ENCODE assay signal across 17 cellular contexts in the genomic region with DNA sequence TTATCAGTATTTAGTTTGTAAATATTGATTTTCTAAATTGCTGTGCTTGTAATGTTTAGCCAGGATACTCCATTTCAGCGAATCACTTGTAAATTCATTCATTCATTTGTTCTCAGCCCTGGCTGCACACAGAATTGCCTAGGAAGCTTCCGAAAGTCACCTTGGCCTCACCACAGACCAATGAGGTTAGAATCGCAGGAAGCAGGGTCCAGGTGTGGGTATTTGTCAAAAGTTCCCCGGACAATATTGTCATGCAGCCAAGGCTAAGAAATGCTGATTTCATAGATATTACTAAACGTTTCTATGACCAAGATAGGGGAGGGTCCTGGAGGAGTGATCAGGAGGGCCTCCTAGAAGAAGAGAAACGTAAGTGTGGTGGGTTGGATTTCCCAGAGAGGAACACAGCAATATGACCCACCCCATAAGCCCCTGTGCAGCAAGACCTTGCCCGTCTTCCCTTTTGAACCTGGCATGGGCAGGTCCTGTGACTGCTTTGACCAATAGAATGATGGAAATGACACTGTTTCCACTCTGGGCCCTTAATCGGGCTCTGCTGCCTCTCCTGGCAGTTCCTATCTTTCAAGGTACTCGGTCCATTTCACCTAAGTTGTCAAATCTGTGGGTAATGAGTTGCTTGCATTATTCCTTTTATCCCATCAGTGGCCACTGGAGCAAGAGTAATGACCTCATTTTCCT.
DNase-seq lines count a peak whose midpoint lies in the region; ATAC-seq and TF ChIP-seq lines count a peak whose summit lies in the region.
"Had no signal": no experiment of that assay in that cellular context is flagged by ENCODE, and none has a peak within 500 bp of the region (broad histone marks: within the 10 kb centered on the region; RNA-seq: fewer than 3 reads in every experiment).

No MANE protein-coding gene starts in this region.

- H3K9me3 Mint-ChIP-seq in CD4-positive, alpha-beta T cell, result no peaks in the 10 kb centered on the region
- H3K9me3 Mint-ChIP-seq: GM23338, H9 had no signal

- no peak for TF ChIP-seq CTCF in KMS-11 (conservative IDR thresholded peaks at IDR 0.05; ENCODE audit: low read depth, low read length)
- TF ChIP-seq CTCF in neural cell (IDR thresholded peaks at IDR 0.05; ENCODE audit: poor library complexity, severe bottlenecking), result peak; percentile 12
- TF ChIP-seq CTCF in CD4-positive, alpha-beta T cell (IDR thresholded peaks at IDR 0.05), result no peak
- TF ChIP-seq CTCF in PC-9 (conservative IDR thresholded peaks at IDR 0.05), result no peak

- no peaks in the 10 kb centered on the region for H3K36me3 Mint-ChIP-seq in CD4-positive, alpha-beta T cell (ENCODE audit: low read depth)
- H3K36me3 Mint-ChIP-seq: CD4-positive, CD25-positive, alpha-beta regulatory T cell had no signal

- no peaks in the 10 kb centered on the region for H3K9me2 ChIP-seq in neural cell (ENCODE audit: insufficient read depth, low read length)
- no peaks in the 10 kb centered on the region for H3K9me2 ChIP-seq in PC-9 (ENCODE audit: insufficient read depth)

- no peak overlapping the region for H3K4me3 ChIP-seq in KMS-11 (IDR thresholded peaks at IDR 0.05; ENCODE audit: insufficient read depth, low read depth, low read length)
- H3K4me3 ChIP-seq in SJCRH30, result no peak overlapping the region
- no peak overlapping the region for H3K4me3 ChIP-seq in neural cell (ENCODE audit: low read length)
- H3K4me3 ChIP-seq in PC-9, result no peak overlapping the region
- H3K4me3 ChIP-seq: BLaER1, GM23338 had no signal

- H3K36me3 ChIP-seq in KMS-11 (ENCODE audit: insufficient read depth) (no peaks in the 10 kb centered on the region), SJCRH30 (no peaks in the 10 kb centered on the region), neural cell (ENCODE audit: insufficient read depth, low read length) (no peaks in the 10 kb centered on the region), PC-9 (ENCODE audit: low read depth) (no peaks in the 10 kb centered on the region)
- H3K36me3 ChIP-seq: BLaER1 had no signal

- no peak overlapping the region for H3K27ac Mint-ChIP-seq in CD4-positive, alpha-beta T cell
- H3K27ac Mint-ChIP-seq: B cell; CD4-positive, CD25-positive, alpha-beta regulatory T cell; GM23338; H9 had no signal

- no peak for TF ChIP-seq RAD21 in neural cell (conservative IDR thresholded peaks at IDR 0.05)

- no peaks in the 10 kb centered on the region for H3F3A ChIP-seq in neural cell (ENCODE audit: insufficient read depth, low read length, poor library complexity, severe bottlenecking)
- H3F3A ChIP-seq in PC-9 (ENCODE audit: insufficient read depth, low read depth), result no peaks in the 10 kb centered on the region

- no peak for TF ChIP-seq EP300 in neural cell (conservative IDR thresholded peaks at IDR 0.05; ENCODE audit: poor library complexity, severe bottlenecking)

- H3K27ac ChIP-seq in KMS-11, result peak overlapping the region; percentile 57
- H3K27ac ChIP-seq in SJCRH30, result peak overlapping the region; percentile 99
- H3K27ac ChIP-seq in neural cell (ENCODE audit: low read length), result no peak overlapping the region
- no peak overlapping the region for H3K27ac ChIP-seq in CD4-positive, alpha-beta T cell (ENCODE audit: low read depth, low read length)
- no peak overlapping the region for H3K27ac ChIP-seq in PC-9
- H3K27ac ChIP-seq: BLaER1, C4-2B had no signal

- H3K4me3 Mint-ChIP-seq in CD4-positive, alpha-beta T cell, result no peak overlapping the region
- H3K4me3 Mint-ChIP-seq: B cell; CD4-positive, CD25-positive, alpha-beta regulatory T cell; GM23338; H9 had no signal

- 0 out of 2 replicates have a peak overlapping the region, but pooled peaks have one; percentile 34 for H3K9ac ChIP-seq in KMS-11
- no peak overlapping the region for H3K9ac ChIP-seq in neural cell (ENCODE audit: low read length)
- H3K9ac ChIP-seq: BLaER1 had no signal

- no peak for DNase-seq in SJCRH30
- no peak for DNase-seq in ACHN
- no peak for DNase-seq in CD4-positive, alpha-beta T cell
- DNase-seq in PC-9, result no peak
- DNase-seq: Calu3; CD4-positive, CD25-positive, alpha-beta regulatory T cell; COR-L47; DMS53; DMS79 treated with DMSO at 0.1 percent for 48 hours; GF-D8; H9 had no signal

- POLR2A ChIA-PET in CD4-positive, alpha-beta T cell (lab: Charles Lee), result interaction anchor here (0.5 kb wide), 1 partner anchor 86 kb away, joined by 3 read pairs; no protein-coding TSS in a partner anchor
- POLR2A ChIA-PET in PC-9 (lab: Charles Lee; ENCODE audit: unreplicated experiment), result no interaction called here

- BruUV-seq in PC-9 (replicated peaks; lab: Mats Ljungman, UMichigan), result no TSS peak

- no peak for ATAC-seq in CD4-positive, alpha-beta T cell (ENCODE audit: poor library complexity)
- ATAC-seq: GM23338 had no signal

- CTCF ChIA-PET in CD4-positive, alpha-beta T cell (lab: Charles Lee), result no interaction called here
- CTCF ChIA-PET in PC-9 (lab: Charles Lee), result no interaction called here

- peaks cover 33% of the 10 kb centered on the region for H3K27me3 Mint-ChIP-seq in CD4-positive, alpha-beta T cell

- no peaks in the 10 kb centered on the region for H3K79me2 ChIP-seq in KMS-11 (ENCODE audit: insufficient read depth, low read depth)
- H3K79me2 ChIP-seq in neural cell (replicated peaks; ENCODE audit: insufficient read depth, low read length), result no peaks in the 10 kb centered on the region
- no peaks in the 10 kb centered on the region for H3K79me2 ChIP-seq in PC-9 (ENCODE audit: low read depth)

- H3K4me2 ChIP-seq in KMS-11 (peak overlapping the region; percentile 66), neural cell (ENCODE audit: low read length) (no peak overlapping the region), PC-9 (no peak overlapping the region)
- H3K4me2 ChIP-seq: BLaER1, GM23338 had no signal

- intact Hi-C loops in CD4-positive, alpha-beta T cell (cut with DNase I, micrococcal nuclease), result no loop called here
- intact Hi-C loops in PC-9 (cut with micrococcal nuclease; ENCODE audit: unreplicated experiment), result no loop called here

- no peaks in the 10 kb centered on the region for H3K9me3 ChIP-seq in SJCRH30 (replicated peaks)
- H3K9me3 ChIP-seq in neural cell (ENCODE audit: low read length), result no peaks in the 10 kb centered on the region
- H3K9me3 ChIP-seq in CD4-positive, alpha-beta T cell (ENCODE audit: control insufficient read depth, low read length), result no peaks in the 10 kb centered on the region
- no peaks in the 10 kb centered on the region for H3K9me3 ChIP-seq in PC-9 (ENCODE audit: insufficient read depth, low read depth)
- H3K9me3 ChIP-seq: BLaER1 had no signal

- no peaks in the 10 kb centered on the region for H3K4me1 Mint-ChIP-seq in CD4-positive, alpha-beta T cell (ENCODE audit: low read depth)
- H3K4me1 Mint-ChIP-seq: B cell; CD4-positive, CD25-positive, alpha-beta regulatory T cell had no signal

- H3K27me3 ChIP-seq in KMS-11 (ENCODE audit: insufficient read depth, low read depth) (peaks cover 4% of the 10 kb centered on the region; the same call in 1 of the 2 replicates), SJCRH30 (no peaks in the 10 kb centered on the region), neural cell (ENCODE audit: insufficient read depth, low read depth, low read length) (no peaks in the 10 kb centered on the region), PC-9 (ENCODE audit: insufficient read depth, low read depth) (peaks cover 72% of the 10 kb centered on the region)
- peaks cover 16% of the 10 kb centered on the region for H3K27me3 ChIP-seq in CD4-positive, alpha-beta T cell (ENCODE audit: control insufficient read depth, insufficient read depth, low read length)
- H3K27me3 ChIP-seq: BLaER1 had no signal

- H4K20me1 ChIP-seq in KMS-11 (ENCODE audit: insufficient read depth) (no peaks in the 10 kb centered on the region), neural cell (ENCODE audit: insufficient read depth) (no peaks in the 10 kb centered on the region), PC-9 (ENCODE audit: insufficient read depth) (no peaks in the 10 kb centered on the region)
- H4K20me1 ChIP-seq: BLaER1 had no signal

- H3K4me1 ChIP-seq in KMS-11 (ENCODE audit: low read depth, poor library complexity, severe bottlenecking), result peaks cover 35% of the 10 kb centered on the region
- H3K4me1 ChIP-seq in SJCRH30, result peaks cover 52% of the 10 kb centered on the region
- no peaks in the 10 kb centered on the region for H3K4me1 ChIP-seq in PC-9 (replicated peaks; ENCODE audit: insufficient read depth)
- H3K4me1 ChIP-seq: BLaER1 had no signal

- H2AFZ ChIP-seq in KMS-11 (ENCODE audit: low read depth) (0 out of 2 replicates have a peak overlapping the region, but pooled peaks have one; percentile 4), neural cell (ENCODE audit: low read depth, low read length) (no peak overlapping the region), PC-9 (no peak overlapping the region)
- H2AFZ ChIP-seq: GM23338 had no signal

- in situ Hi-C loops in ACHN (cut with HindIII; ENCODE audit: low pct_ligation_motif_present, low pct_unique_long_range_greater_than_20kb, low sequenced_read_pairs), result no loop called here

TF ChIP-seq in neural cell, 6 proteins besides CTCF, POLR2A, EP300 and RAD21 (continues in another document):
- TF ChIP-seq POLR2AphosphoS5 (IDR thresholded peaks at IDR 0.05) (no peak), MXI1 (conservative IDR thresholded peaks at IDR 0.05; ENCODE audit: poor library complexity, severe bottlenecking) (no peak), TAF1 (IDR thresholded peaks at IDR 0.05; ENCODE audit: low read depth) (no peak)
- TF ChIP-seq, protein P1, sequence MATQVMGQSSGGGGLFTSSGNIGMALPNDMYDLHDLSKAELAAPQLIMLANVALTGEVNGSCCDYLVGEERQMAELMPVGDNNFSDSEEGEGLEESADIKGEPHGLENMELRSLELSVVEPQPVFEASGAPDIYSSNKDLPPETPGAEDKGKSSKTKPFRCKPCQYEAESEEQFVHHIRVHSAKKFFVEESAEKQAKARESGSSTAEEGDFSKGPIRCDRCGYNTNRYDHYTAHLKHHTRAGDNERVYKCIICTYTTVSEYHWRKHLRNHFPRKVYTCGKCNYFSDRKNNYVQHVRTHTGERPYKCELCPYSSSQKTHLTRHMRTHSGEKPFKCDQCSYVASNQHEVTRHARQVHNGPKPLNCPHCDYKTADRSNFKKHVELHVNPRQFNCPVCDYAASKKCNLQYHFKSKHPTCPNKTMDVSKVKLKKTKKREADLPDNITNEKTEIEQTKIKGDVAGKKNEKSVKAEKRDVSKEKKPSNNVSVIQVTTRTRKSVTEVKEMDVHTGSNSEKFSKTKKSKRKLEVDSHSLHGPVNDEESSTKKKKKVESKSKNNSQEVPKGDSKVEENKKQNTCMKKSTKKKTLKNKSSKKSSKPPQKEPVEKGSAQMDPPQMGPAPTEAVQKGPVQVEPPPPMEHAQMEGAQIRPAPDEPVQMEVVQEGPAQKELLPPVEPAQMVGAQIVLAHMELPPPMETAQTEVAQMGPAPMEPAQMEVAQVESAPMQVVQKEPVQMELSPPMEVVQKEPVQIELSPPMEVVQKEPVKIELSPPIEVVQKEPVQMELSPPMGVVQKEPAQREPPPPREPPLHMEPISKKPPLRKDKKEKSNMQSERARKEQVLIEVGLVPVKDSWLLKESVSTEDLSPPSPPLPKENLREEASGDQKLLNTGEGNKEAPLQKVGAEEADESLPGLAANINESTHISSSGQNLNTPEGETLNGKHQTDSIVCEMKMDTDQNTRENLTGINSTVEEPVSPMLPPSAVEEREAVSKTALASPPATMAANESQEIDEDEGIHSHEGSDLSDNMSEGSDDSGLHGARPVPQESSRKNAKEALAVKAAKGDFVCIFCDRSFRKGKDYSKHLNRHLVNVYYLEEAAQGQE (IDR thresholded peaks at IDR 0.05; ENCODE audit: borderline replicate concordance), result no peak

Comparison
In these comparisons a context has a peak if more than half of its experiments do, and no peak if none do; other contexts are left out.
1. H3K27ac ChIP-seq: peak in KMS-11 (single experiment) and SJCRH30 (single experiment); none in neural cell (single experiment), CD4-positive, alpha-beta T cell (single experiment) and PC-9 (single experiment).